8 cellular contexts compared by ENCODE assay signal in the genomic region with DNA sequence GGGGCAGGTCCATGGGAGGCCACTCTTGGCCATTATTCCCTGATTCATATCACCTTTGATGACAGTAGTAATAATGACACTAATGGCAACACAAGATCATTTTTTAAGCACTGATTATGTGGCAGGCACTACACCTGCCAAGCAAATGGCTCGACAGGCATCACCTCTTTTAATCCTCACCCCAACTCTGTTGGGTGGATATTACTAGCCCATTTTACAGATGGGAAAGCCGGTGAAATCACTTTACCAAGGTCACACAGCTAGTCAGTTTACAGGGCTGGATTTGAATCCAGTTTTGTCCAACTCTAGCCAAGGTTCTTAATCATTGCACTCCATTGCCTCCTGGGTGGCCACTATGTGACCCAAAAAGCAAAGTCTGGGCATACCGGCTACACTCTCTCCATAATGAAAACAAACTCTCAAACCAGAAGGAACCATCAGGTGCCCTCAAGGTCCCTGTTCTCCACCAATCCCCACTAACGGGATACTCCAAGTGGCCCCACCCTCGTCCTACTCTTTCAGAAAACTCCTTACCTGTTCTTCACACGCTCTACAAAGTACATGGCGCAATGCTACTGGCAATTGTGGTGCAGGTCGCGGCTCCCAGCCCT. TPM values are rescaled to one million over a fixed set of nuclear protein-coding genes. Genes with fewer than 3 reads are reported as not detected.
A peak's percentile ranks its signal among the peaks of the same experiment; 100 is the strongest.
DNase-seq lines count a peak whose midpoint lies in the region; ATAC-seq and TF ChIP-seq lines count a peak whose summit lies in the region.

No MANE protein-coding gene starts in this region.

- H3K27ac ChIP-seq in HUES48 (ENCODE audit: low read depth, low read length) (peak overlapping the region; percentile 84), adrenal gland (peak overlapping the region in 3 of 5 donors; percentile 40 to 80 (median 55)), stomach smooth muscle (ENCODE audit: low read length) (peak overlapping the region; percentile 46)

- TF ChIP-seq POLR2A in adrenal gland (IDR thresholded peaks at IDR 0.05) = no peak

- TF ChIP-seq CTCF in adrenal gland (IDR thresholded peaks at IDR 0.05) (no peak), GM10266 (IDR thresholded peaks at IDR 0.05; ENCODE audit: control insufficient read depth, insufficient read depth, low read depth, missing control alignments) (no peak)

- no peaks in the 10 kb centered on the region for H3K9me3 ChIP-seq in HUES48 (ENCODE audit: control insufficient read depth, insufficient read depth, low read length)
- no peaks in the 10 kb centered on the region for H3K9me3 ChIP-seq in adrenal gland (replicated peaks in 1 of 3)
- no peaks in the 10 kb centered on the region for H3K9me3 ChIP-seq in stomach smooth muscle (ENCODE audit: control insufficient read depth in 2 of 2, low read length in 2 of 2)

- DNase-seq in EH (ENCODE audit: low read depth) (peak; percentile 8), adrenal gland (peak in 2 of 7 donors; percentile 17 to 22), immature natural killer cell (peak in 1 of 3 donors; percentile 3), GM10266 (ENCODE audit: extremely low spot score) (no peak)

- H3K27me3 Mint-ChIP-seq in immature natural killer cell (ENCODE audit: low read depth in 3 of 3) = peaks cover 0 to 9% (median 7%) of the 10 kb centered on the region in 3 donors

- peaks cover 47 to 66% of the 10 kb centered on the region in 2 donors for H3K4me1 Mint-ChIP-seq in immature natural killer cell

- no peaks in the 10 kb centered on the region for H3K36me3 Mint-ChIP-seq in immature natural killer cell

- ATAC-seq in GM21423 (IDR thresholded peaks at IDR 0.05; ENCODE audit: unreplicated experiment) (no peak), GM18867 (IDR thresholded peaks at IDR 0.05; ENCODE audit: unreplicated experiment) (no peak)

- no peaks in the 10 kb centered on the region for H3K9me3 Mint-ChIP-seq in immature natural killer cell

- H3K36me3 ChIP-seq in HUES48 (ENCODE audit: control insufficient read depth, insufficient read depth, low read length) = no peaks in the 10 kb centered on the region; the same call in 1 of the 2 replicates
- no peaks in the 10 kb centered on the region for H3K36me3 ChIP-seq in adrenal gland (replicated peaks in 1 of 2)
- peaks cover 0 to 3% of the 10 kb centered on the region in 2 donors for H3K36me3 ChIP-seq in stomach smooth muscle (ENCODE audit: control insufficient read depth in 2 of 2, insufficient read depth in 2 of 2, low read length in 2 of 2)

- H3K4me3 ChIP-seq in HUES48 (ENCODE audit: low read depth, low read length) (peak overlapping the region; percentile 93), adrenal gland (peak overlapping the region; percentile 12 to 80 (median 47)), stomach smooth muscle (ENCODE audit: low read length in 2 of 2) (peak overlapping the region; percentile 88 to 96)

- 17 to 22% (median 18%) methylated on average over 8 to 9 of the region's 9 CpGs for WGBS in adrenal gland, 4 donors

- H3K27ac Mint-ChIP-seq in immature natural killer cell = peak overlapping the region; percentile 83 to 96 (median 92)

- H3K27me3 ChIP-seq in HUES48 (ENCODE audit: control insufficient read depth, insufficient read depth, low read length) (no peaks in the 10 kb centered on the region), adrenal gland (no peaks in the 10 kb centered on the region), stomach smooth muscle (ENCODE audit: control insufficient read depth in 1 of 2, insufficient read depth in 2 of 2, low read length in 2 of 2) (no peaks in the 10 kb centered on the region)

- H3K4me3 Mint-ChIP-seq in immature natural killer cell = peak overlapping the region; percentile 87 to 96 (median 92)

- intact Hi-C loops in adrenal gland (cut with DNase I) = no loop called here

- H3K4me1 ChIP-seq in HUES48 (ENCODE audit: control insufficient read depth, insufficient read depth, low read length) (peaks cover 4% of the 10 kb centered on the region; the same call in 1 of the 2 replicates), adrenal gland (replicated peaks in 1 of 2) (peaks cover 14 to 20% of the 10 kb centered on the region in 2 donors), stomach smooth muscle (ENCODE audit: control insufficient read depth, insufficient read depth, low read length) (peaks cover 17% of the 10 kb centered on the region)

- H3K9ac ChIP-seq in HUES48 (ENCODE audit: low read depth, low read length) (peak overlapping the region; percentile 75), stomach smooth muscle (ENCODE audit: low read length in 2 of 2) (peak overlapping the region; percentile 74 to 89)

RNA-seq across cellular contexts. Expression of a gene that starts 0.7 kb away (rescaled TPM):
- total RNA-seq in adrenal gland = 10 to 100 TPM; 28.7 to 53.0 (median 42.5) TPM
- polyA plus RNA-seq in adrenal gland (10 to 100 TPM; 26.0 to 41.9 (median 40.8) TPM), immature natural killer cell (10 to 100 TPM in 2 of 3 donors, 1 to 10 TPM in 1; 6.7 to 32.7 (median 11.6) TPM)
